26 cellular contexts compared by ENCODE assay signal in genomic region chr16:70772493-70772892, GRCh38. TPM values are rescaled to one million over a fixed set of nuclear protein-coding genes. Genes with fewer than 3 reads are reported as not detected.
DNase-seq lines count a peak whose midpoint lies in the region; ATAC-seq and TF ChIP-seq lines count a peak whose summit lies in the region.
"Had no signal": no experiment of that assay in that cellular context is flagged by ENCODE, and none has a peak within 500 bp of the region (broad histone marks: within the 10 kb centered on the region; RNA-seq: fewer than 3 reads in every experiment).

No MANE protein-coding gene starts in this region.

- in situ Hi-C loops in astrocyte of the spinal cord (cut with HindIII; ENCODE audit: low sequenced_read_pairs) = no loop called here

- H3K36me3 ChIP-seq in left ventricle myocardium inferior = peaks cover 34% of the 10 kb centered on the region
- H3K36me3 ChIP-seq in left lung = peaks cover 0 to 86% of the 10 kb centered on the region in 2 donors
- H3K36me3 ChIP-seq in effector memory CD4-positive, alpha-beta T cell (ENCODE audit: control insufficient read depth, insufficient read depth, low read length) = peaks cover 59% of the 10 kb centered on the region

- no peak overlapping the region for H3K27ac ChIP-seq in left ventricle myocardium inferior (replicated peaks)
- no peak overlapping the region for H3K27ac ChIP-seq in left lung
- H3K27ac ChIP-seq in effector memory CD4-positive, alpha-beta T cell (ENCODE audit: insufficient read depth, low read length, poor library complexity, severe bottlenecking) = no peak overlapping the region
- H3K27ac ChIP-seq: esophagus squamous epithelium, heart left ventricle, HL-60 had no signal

- H3K4me1 ChIP-seq in left ventricle myocardium inferior = peaks cover 11% of the 10 kb centered on the region
- H3K4me1 ChIP-seq in left lung = no peaks in the 10 kb centered on the region
- no peaks in the 10 kb centered on the region for H3K4me1 ChIP-seq in effector memory CD4-positive, alpha-beta T cell (ENCODE audit: control insufficient read depth, insufficient read depth, low read length, poor library complexity, severe bottlenecking)

- no peaks in the 10 kb centered on the region for H3K27me3 Mint-ChIP-seq in activated CD8-positive, alpha-beta T cell treated with anti-CD3 and anti-CD28 coated beads for 36 hours
- H3K27me3 Mint-ChIP-seq: naive B cell had no signal

- no peak for DNase-seq in left ventricle myocardium superior
- DNase-seq in left ventricle myocardium inferior = no peak
- peak; percentile 15 for DNase-seq in astrocyte of the spinal cord (ENCODE audit: low read depth, low spot score)
- peak; percentile 48 for DNase-seq in fibroblast of pulmonary artery (ENCODE audit: low read depth)
- no peak for DNase-seq in left lung
- DNase-seq in nucleus accumbens (lab: John Stamatoyannopoulos, UW) = no peak
- no peak for DNase-seq in effector memory CD4-positive, alpha-beta T cell
- DNase-seq in activated CD8-positive, alpha-beta T cell treated with anti-CD3 and anti-CD28 coated beads for 36 hours = no peak
- DNase-seq: activated CD4-positive, alpha-beta T cell treated with anti-CD3 and anti-CD28 coated beads, Interleukin-2, amount 50 U/mL, for 4 hours; activated CD8-positive, alpha-beta memory T cell treated with anti-CD3 and anti-CD28 coated beads, Interleukin-2, amount 50 U/mL, for 4 hours; BE2C; cortex of kidney; endodermal cell; esophagus squamous epithelium; H7; heart left ventricle; mesendoderm; naive B cell; NCI-H2081 treated with DMSO at 0.1 percent for 48 hours; NCI-H446; NCI-H82; stimulated activated CD4-positive, alpha-beta T cell treated with anti-CD3 and anti-CD28 coated beads, Interleukin-2, amount 100 ng/mL, for 24 hours had no signal

- H3K36me3 Mint-ChIP-seq in activated CD8-positive, alpha-beta T cell treated with anti-CD3 and anti-CD28 coated beads for 36 hours (ENCODE audit: low read depth) = peaks cover 18% of the 10 kb centered on the region

- no peak overlapping the region for H3K4me3 Mint-ChIP-seq in activated CD8-positive, alpha-beta T cell treated with anti-CD3 and anti-CD28 coated beads for 36 hours
- H3K4me3 Mint-ChIP-seq: endodermal cell, naive B cell, WTC11 had no signal

- ATAC-seq in left ventricle myocardium superior (peak; percentile 42), left lung (no peak)
- no peak for ATAC-seq in activated CD8-positive, alpha-beta T cell treated with anti-CD3 and anti-CD28 coated beads for 36 hours
- ATAC-seq: WTC11 had no signal

- H3K27ac Mint-ChIP-seq in activated CD8-positive, alpha-beta T cell treated with anti-CD3 and anti-CD28 coated beads for 36 hours = no peak overlapping the region
- H3K27ac Mint-ChIP-seq: activated T-helper 2 cell treated with anti-CD3 and anti-CD28 coated beads, Interferon-gamma antibody, Interleukin-2, Interleukin-4, amounts not matched to agents 10 μg/mL and 5 μg/mL and 100 μg/mL, durations not matched to agents 14 hours and 24 hours and 36 hours; endodermal cell; WTC11 had no signal

- intact Hi-C loops in left ventricle myocardium superior (cut with micrococcal nuclease) = loop anchor here (10.0 kb wide), 1 partner anchor 88 kb away; the partner anchor contains the start of gene MTSS2
- intact Hi-C loops in left ventricle myocardium inferior (cut with micrococcal nuclease) = loop anchor here (5.0 kb wide), 1 partner anchor 95 kb away; no protein-coding TSS in a partner anchor
- intact Hi-C loops in left lung (cut with DNase I) = loop anchor here in 1 of 2 donors (5.0 kb wide), 1 partner anchor 90 kb away; no protein-coding TSS in a partner anchor
- intact Hi-C loops in activated CD8-positive, alpha-beta T cell treated with anti-CD3 and anti-CD28 coated beads for 36 hours (cut with micrococcal nuclease) = loop anchor here (5.0 kb wide), 1 partner anchor 90 kb away; no protein-coding TSS in a partner anchor

- H3K9me3 ChIP-seq in left ventricle myocardium inferior (replicated peaks) (no peaks in the 10 kb centered on the region), left lung (no peaks in the 10 kb centered on the region)
- no peaks in the 10 kb centered on the region for H3K9me3 ChIP-seq in effector memory CD4-positive, alpha-beta T cell (ENCODE audit: control insufficient read depth, low read length)
- H3K9me3 ChIP-seq: BE2C, esophagus squamous epithelium, heart left ventricle had no signal

- TF ChIP-seq CTCF in left ventricle myocardium inferior (IDR thresholded peaks at IDR 0.05; ENCODE audit: borderline replicate concordance) = no peak
- no peak for TF ChIP-seq CTCF in astrocyte of the spinal cord (IDR thresholded peaks at IDR 0.05; ENCODE audit: low read depth, low read length)
- no peak for TF ChIP-seq CTCF in fibroblast of pulmonary artery (IDR thresholded peaks at IDR 0.05; ENCODE audit: low read length, missing control alignments)
- no peak for TF ChIP-seq CTCF in left lung (IDR thresholded peaks at IDR 0.05)
- TF ChIP-seq CTCF in activated CD8-positive, alpha-beta T cell treated with anti-CD3 and anti-CD28 coated beads for 36 hours (IDR thresholded peaks at IDR 0.05) = no peak

- POLR2A ChIA-PET in activated CD8-positive, alpha-beta T cell treated with anti-CD3 and anti-CD28 coated beads for 36 hours (lab: Charles Lee) = interaction anchor here (0.6 kb wide), 1 partner anchor 10 kb away, joined by 4 read pairs; no protein-coding TSS in a partner anchor

- no peaks in the 10 kb centered on the region for H3K4me1 Mint-ChIP-seq in activated CD8-positive, alpha-beta T cell treated with anti-CD3 and anti-CD28 coated beads for 36 hours (ENCODE audit: low read depth)
- H3K4me1 Mint-ChIP-seq: endodermal cell, naive B cell, WTC11 had no signal

- H3K4me3 ChIP-seq in left ventricle myocardium inferior (no peak overlapping the region), astrocyte of the spinal cord (ENCODE audit: low read depth, low read length) (no peak overlapping the region), fibroblast of pulmonary artery (replicated peaks; ENCODE audit: low read depth, low read length) (no peak overlapping the region), left lung (no peak overlapping the region)
- no peak overlapping the region for H3K4me3 ChIP-seq in effector memory CD4-positive, alpha-beta T cell (ENCODE audit: insufficient read depth, low read depth, low read length, poor library complexity, severe bottlenecking)
- H3K4me3 ChIP-seq: esophagus squamous epithelium, heart left ventricle, smooth muscle cell had no signal

- CTCF ChIA-PET in activated CD8-positive, alpha-beta T cell treated with anti-CD3 and anti-CD28 coated beads for 36 hours (lab: Charles Lee) = interaction anchor here (1.3 to 4.2 kb wide), 7 partner anchors 13 to 118 kb away, joined by 3 to 94 read pairs (median 18); partner anchors contain the start of gene MTSS2

- H3K27me3 ChIP-seq in left ventricle myocardium inferior (ENCODE audit: low read depth) = no peaks in the 10 kb centered on the region
- H3K27me3 ChIP-seq in left lung = no peaks in the 10 kb centered on the region
- no peaks in the 10 kb centered on the region for H3K27me3 ChIP-seq in effector memory CD4-positive, alpha-beta T cell (replicated peaks; ENCODE audit: control insufficient read depth, insufficient read depth, low read length, poor library complexity, severe bottlenecking)
- H3K27me3 ChIP-seq: BE2C, esophagus squamous epithelium, heart left ventricle had no signal

- no peaks in the 10 kb centered on the region for H3K9me3 Mint-ChIP-seq in activated CD8-positive, alpha-beta T cell treated with anti-CD3 and anti-CD28 coated beads for 36 hours
- H3K9me3 Mint-ChIP-seq: activated T-helper 2 cell treated with anti-CD3 and anti-CD28 coated beads, Interferon-gamma antibody, Interleukin-2, Interleukin-4, amounts not matched to agents 10 μg/mL and 5 μg/mL and 100 μg/mL, durations not matched to agents 14 hours and 24 hours and 36 hours; endodermal cell; naive B cell; WTC11 had no signal

RNA-seq across cellular contexts. Expression of gene VAC14, which starts 28.5 kb away (rescaled TPM):
- 20.4 TPM for total RNA-seq in left ventricle myocardium superior
- total RNA-seq in left ventricle myocardium inferior = 21.0 TPM
- total RNA-seq in left lung = 10 to 100 TPM; 40.0 to 53.2 TPM
- total RNA-seq in activated CD8-positive, alpha-beta T cell treated with anti-CD3 and anti-CD28 coated beads for 36 hours = 10 to 100 TPM; 27.6 TPM

Comparison
In these comparisons a context has a peak if more than half of its experiments do, and no peak if none do; other contexts are left out.
1. DNase-seq: peak in astrocyte of the spinal cord (single experiment) and fibroblast of pulmonary artery (single experiment); none in left ventricle myocardium superior (single experiment), left ventricle myocardium inferior (single experiment), left lung (0 of 2), nucleus accumbens (0 of 56), effector memory CD4-positive, alpha-beta T cell (0 of 3) and activated CD8-positive, alpha-beta T cell treated with anti-CD3 and anti-CD28 coated beads for 36 hours (single experiment).